10 cellular contexts compared by ENCODE assay signal in the genomic region with DNA sequence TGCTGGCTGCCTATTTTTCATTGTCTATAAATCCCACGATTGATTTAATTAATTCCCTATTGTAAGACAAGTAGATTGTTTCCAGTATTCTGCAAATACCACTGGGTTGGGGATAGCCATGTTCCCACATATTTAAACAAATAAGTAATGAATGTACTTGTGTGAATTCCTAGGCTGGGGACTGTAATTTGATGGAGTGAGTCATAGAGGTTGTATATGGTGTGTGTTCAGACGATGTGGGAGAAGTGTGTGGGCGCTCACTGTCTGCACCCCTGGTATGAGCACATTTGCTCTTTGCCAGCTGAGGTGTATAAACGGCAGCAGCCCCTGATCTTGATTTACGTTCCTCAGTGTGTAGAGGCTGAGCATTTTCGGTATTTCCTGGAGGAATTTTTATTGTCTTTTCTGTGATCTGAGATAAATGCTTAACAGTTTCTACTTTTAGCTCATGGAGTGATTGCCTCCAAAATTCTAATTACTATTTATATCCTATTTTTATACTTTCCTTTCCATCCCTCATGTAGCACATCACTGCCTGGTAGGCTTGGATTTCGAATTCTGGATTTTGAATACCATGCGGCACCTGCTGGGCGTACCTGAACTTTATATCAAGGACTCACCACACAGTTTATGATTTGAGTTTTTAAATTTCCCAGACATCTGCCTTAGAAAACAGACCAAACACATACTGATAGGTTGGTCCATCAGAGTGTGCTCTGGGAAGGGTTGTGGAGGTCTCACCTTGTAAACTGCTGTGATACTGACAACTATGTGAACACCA. TPM values are rescaled to one million over a fixed set of nuclear protein-coding genes. Genes with fewer than 3 reads are reported as not detected.
A peak's percentile ranks its signal among the peaks of the same experiment; 100 is the strongest.
DNase-seq lines count a peak whose midpoint lies in the region; ATAC-seq and TF ChIP-seq lines count a peak whose summit lies in the region.
"Had no signal": no experiment of that assay in that cellular context is flagged by ENCODE, and none has a peak within 500 bp of the region (broad histone marks: within the 10 kb centered on the region; RNA-seq: fewer than 3 reads in every experiment).

No MANE protein-coding gene starts in this region.

- H3K9me2 ChIP-seq in PC-3 (replicated peaks; ENCODE audit: low read length), result no peaks in the 10 kb centered on the region

- H3K4me1 ChIP-seq in CD4-positive, alpha-beta memory T cell (ENCODE audit: insufficient read depth, low read length), result peaks cover 4% of the 10 kb centered on the region
- H3K4me1 ChIP-seq in PC-3 (ENCODE audit: insufficient read depth, low read length), result 0 out of 2 replicates have a peak, but pooled peaks cover 5% of the 10 kb centered on the region

- 0 out of 2 replicates have a peak, but pooled peaks have one; percentile 13 for TF ChIP-seq CTCF in PC-3 (conservative IDR thresholded peaks at IDR 0.05; ENCODE audit: low read depth, low read length)

- H4K20me1 ChIP-seq in PC-3 (ENCODE audit: low read length), result no peaks in the 10 kb centered on the region

- peaks cover 0 to 3% of the 10 kb centered on the region in 2 donors for H3K36me3 Mint-ChIP-seq in CD4-positive, alpha-beta memory T cell
- H3K36me3 Mint-ChIP-seq in dendritic cell treated with granulocyte-macrophage colony-stimulating factor and Interleukin-4, amounts not matched to agents 40 ng/mL and 50 ng/mL, for 4 days (ENCODE audit: low read depth), result peaks cover 31% of the 10 kb centered on the region

- in situ Hi-C loops in G401 (cut with HindIII; ENCODE audit: low sequenced_read_pairs), result no loop called here

- no peak overlapping the region for H3K4me2 ChIP-seq in PC-3 (ENCODE audit: low read length)

- CTCF ChIA-PET in CD4-positive, alpha-beta memory T cell (lab: Charles Lee; ENCODE audit: partially characterized antibody), result interaction anchor here (0.7 to 7.1 kb wide), 8 partner anchors 10 to 1757 kb away, joined by 3 to 74 read pairs (median 14); partner anchors contain the start of gene TRAK1
- CTCF ChIA-PET in PC-3 (lab: Charles Lee), result interaction anchor here (0.5 kb wide), 1 partner anchor 25 kb away, joined by 4 read pairs; no protein-coding TSS in a partner anchor

- no peaks in the 10 kb centered on the region for H3K27me3 Mint-ChIP-seq in CD4-positive, alpha-beta memory T cell
- no peaks in the 10 kb centered on the region for H3K27me3 Mint-ChIP-seq in dendritic cell treated with granulocyte-macrophage colony-stimulating factor and Interleukin-4, amounts not matched to agents 40 ng/mL and 50 ng/mL, for 4 days
- H3K27me3 Mint-ChIP-seq: natural killer cell treated with Interleukin-12 subunit alpha and Interleukin-12 subunit beta and Interleukin-15 and Interleukin-18, amount 100 ng/mL, for 72 hours had no signal

- POLR2A ChIA-PET in CD4-positive, alpha-beta memory T cell (lab: Charles Lee; ENCODE audit: partially characterized antibody), result no interaction called here
- POLR2A ChIA-PET in PC-3 (lab: Charles Lee; ENCODE audit: unreplicated experiment), result no interaction called here

- peaks cover 0 to 8% (median 5%) of the 10 kb centered on the region in 4 donors for H3K4me1 Mint-ChIP-seq in CD4-positive, alpha-beta memory T cell
- peaks cover 61% of the 10 kb centered on the region for H3K4me1 Mint-ChIP-seq in dendritic cell treated with granulocyte-macrophage colony-stimulating factor and Interleukin-4, amounts not matched to agents 40 ng/mL and 50 ng/mL, for 4 days (ENCODE audit: low read depth)

- H3F3A ChIP-seq in PC-3 (ENCODE audit: low read length, unreplicated experiment), result no peaks in the 10 kb centered on the region

- intact Hi-C loops in CD4-positive, alpha-beta memory T cell (cut with micrococcal nuclease), result no loop called here
- intact Hi-C loops in PC-3 (cut with micrococcal nuclease), result loop anchor here (1.0 to 5.0 kb wide), 3 partner anchors 17 to 85 kb away; no protein-coding TSS in a partner anchor
- intact Hi-C loops in dendritic cell treated with granulocyte-macrophage colony-stimulating factor and Interleukin-4, amounts not matched to agents 40 ng/mL and 50 ng/mL, for 4 days (cut with micrococcal nuclease), result loop anchor here (5.0 kb wide), 1 partner anchor 85 kb away; no protein-coding TSS in a partner anchor

- no peaks in the 10 kb centered on the region for H3K27me3 ChIP-seq in CD4-positive, alpha-beta memory T cell (ENCODE audit: insufficient read depth, low read length)
- no peaks in the 10 kb centered on the region for H3K27me3 ChIP-seq in PC-3 (ENCODE audit: low read length)

- H3K79me2 ChIP-seq in PC-3 (ENCODE audit: low read length), result no peaks in the 10 kb centered on the region

- no peaks in the 10 kb centered on the region for H3K9me3 ChIP-seq in CD4-positive, alpha-beta memory T cell (ENCODE audit: control insufficient read depth in 1 of 2, low read length in 2 of 2)
- H3K9me3 ChIP-seq in PC-3 (ENCODE audit: low read length), result no peaks in the 10 kb centered on the region

- peak overlapping the region in 4 of 7 donors; percentile 4 to 62 (median 46) for H3K27ac Mint-ChIP-seq in CD4-positive, alpha-beta memory T cell
- peak overlapping the region; percentile 30 for H3K27ac Mint-ChIP-seq in dendritic cell treated with granulocyte-macrophage colony-stimulating factor and Interleukin-4, amounts not matched to agents 40 ng/mL and 50 ng/mL, for 4 days
- H3K27ac Mint-ChIP-seq: natural killer cell treated with Interleukin-12 subunit alpha and Interleukin-12 subunit beta and Interleukin-15 and Interleukin-18, amount 100 ng/mL, for 72 hours had no signal

- H3K36me3 ChIP-seq in CD4-positive, alpha-beta memory T cell (ENCODE audit: insufficient read depth, low read length), result no peaks in the 10 kb centered on the region
- H3K36me3 ChIP-seq in PC-3 (ENCODE audit: low read depth, low read length), result no peaks in the 10 kb centered on the region

- H3K9me3 Mint-ChIP-seq in CD4-positive, alpha-beta memory T cell, result no peaks in the 10 kb centered on the region
- H3K9me3 Mint-ChIP-seq in dendritic cell treated with granulocyte-macrophage colony-stimulating factor and Interleukin-4, amounts not matched to agents 40 ng/mL and 50 ng/mL, for 4 days, result peaks cover 5% of the 10 kb centered on the region

- no peak overlapping the region for H3K4me3 Mint-ChIP-seq in CD4-positive, alpha-beta memory T cell
- no peak overlapping the region for H3K4me3 Mint-ChIP-seq in dendritic cell treated with granulocyte-macrophage colony-stimulating factor and Interleukin-4, amounts not matched to agents 40 ng/mL and 50 ng/mL, for 4 days
- H3K4me3 Mint-ChIP-seq: natural killer cell treated with Interleukin-12 subunit alpha and Interleukin-12 subunit beta and Interleukin-15 and Interleukin-18, amount 100 ng/mL, for 72 hours had no signal

- H3K27ac ChIP-seq in CD4-positive, alpha-beta memory T cell (ENCODE audit: low read depth, low read length), result no peak overlapping the region
- no peak overlapping the region for H3K27ac ChIP-seq in PC-3 (ENCODE audit: low read length)

- no peak overlapping the region for H3K9ac ChIP-seq in PC-3 (ENCODE audit: low read length)

- H3K4me3 ChIP-seq in CD4-positive, alpha-beta memory T cell (ENCODE audit: low read length in 2 of 2), result no peak overlapping the region
- H3K4me3 ChIP-seq in PC-3 (ENCODE audit: low read length), result no peak overlapping the region

- no TSS peak for BruUV-seq in PC-3 (replicated peaks; lab: Mats Ljungman, UMichigan)

- ATAC-seq in PC-3, result peak; percentile 63
- no peak for ATAC-seq in HG03439 (IDR thresholded peaks at IDR 0.05; ENCODE audit: unreplicated experiment)
- no peak for ATAC-seq in HG03139 (IDR thresholded peaks at IDR 0.05; ENCODE audit: unreplicated experiment)
- ATAC-seq: natural killer cell treated with Interleukin-12 subunit alpha and Interleukin-12 subunit beta and Interleukin-15 and Interleukin-18, amount 100 ng/mL, for 72 hours had no signal

- no peak for DNase-seq in CD4-positive, alpha-beta memory T cell
- DNase-seq in PC-3 (no peak), putamen (ENCODE audit: low spot score) (peak; percentile 66), G401 (ENCODE audit: low spot score) (no peak), SKM-1 treated with dmso at 0.1 percent for 144 hours (lab: John Stamatoyannopoulos, UW; ENCODE audit: unreplicated experiment) (no peak)
- DNase-seq: DND-41 had no signal

- no peak overlapping the region for H2AFZ ChIP-seq in PC-3 (ENCODE audit: low read length)

RNA-seq across cellular contexts. Expression of gene TRAK1, which starts 6.2 kb away (rescaled TPM):
- total RNA-seq in CD4-positive, alpha-beta memory T cell, result 10 to 100 TPM; 15.9 to 17.2 TPM
- 10 to 100 TPM in 1 of 2 donors, 1 to 10 TPM in 1; 3.4 to 10.5 TPM for polyA plus RNA-seq in CD4-positive, alpha-beta memory T cell
- total RNA-seq in PC-3 (2014; rRNA removed), result 23.4 and 29.0 TPM in 2 replicates
- 17.3 and 17.6 TPM in 2 replicates for total RNA-seq in G401 (2014; rRNA removed; shearing (Covaris generic))
